Comparison of ENCODE assay signal across 8 cellular contexts in the genomic region with DNA sequence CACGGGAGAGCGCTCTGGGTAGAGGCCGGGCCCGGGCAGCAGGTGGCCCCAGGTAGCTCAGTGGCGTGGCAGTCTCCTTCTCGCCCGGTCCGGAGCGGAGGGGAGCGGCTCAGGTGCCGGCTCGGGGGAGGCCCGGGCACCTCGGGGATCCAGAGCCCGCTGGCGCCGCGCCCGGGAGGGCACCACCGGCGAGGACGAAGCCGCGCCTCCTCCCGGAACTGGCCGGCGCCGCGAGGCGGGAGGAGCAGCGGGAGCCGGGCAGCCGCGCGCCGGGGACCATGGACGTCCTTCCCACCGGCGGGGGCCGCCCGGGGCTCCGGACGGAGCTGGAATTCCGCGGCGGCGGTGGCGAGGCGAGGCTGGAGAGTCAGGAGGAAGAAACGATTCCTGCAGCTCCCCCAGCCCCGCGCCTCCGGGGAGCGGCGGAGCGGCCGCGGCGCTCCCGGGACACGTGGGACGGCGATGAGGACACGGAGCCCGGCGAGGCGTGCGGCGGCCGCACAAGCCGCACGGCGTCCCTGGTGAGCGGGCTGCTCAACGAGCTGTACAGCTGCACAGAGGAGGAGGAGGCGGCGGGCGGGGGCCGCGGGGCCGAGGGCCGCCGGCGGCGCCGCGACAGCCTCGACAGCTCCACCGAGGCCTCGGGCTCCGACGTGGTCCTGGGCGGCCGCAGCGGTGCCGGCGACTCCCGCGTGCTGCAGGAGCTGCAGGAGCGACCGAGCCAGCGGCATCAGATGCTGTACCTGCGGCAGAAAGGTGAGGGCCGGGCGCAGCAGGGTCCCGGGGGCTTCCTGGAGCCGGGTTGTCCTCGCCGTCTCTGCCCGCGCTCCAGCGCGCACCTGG. TPM values are rescaled to one million over a fixed set of nuclear protein-coding genes. Genes with fewer than 3 reads are reported as not detected.
DNase-seq lines count a peak whose midpoint lies in the region; ATAC-seq and TF ChIP-seq lines count a peak whose summit lies in the region.

No MANE protein-coding gene starts in this region.

- DNase-seq in CD1c-positive myeloid dendritic cell (ENCODE audit: extremely low spot score) (peak; percentile 55), NCI-H2227 treated with DMSO at 0.1 percent for 48 hours (lab: John Stamatoyannopoulos, UW) (peak; percentile 21), hepatic stellate cell (ENCODE audit: low spot score) (peak; percentile 18), retinal pigment epithelial cell (ENCODE audit: low read depth) (no peak)
- peak in 1 of 2 donors; percentile 26 for DNase-seq in activated naive CD4-positive, alpha-beta T cell treated with anti-CD3 and anti-CD28 coated beads, Interleukin-2, amount 50 U/mL, for 72 hours (ENCODE audit: low spot score in 2 of 2)

- no peak overlapping the region for H3K27ac Mint-ChIP-seq in activated naive CD4-positive, alpha-beta T cell treated with anti-CD3 and anti-CD28 coated beads, Interleukin-2, amount 50 U/mL, for 72 hours

- peaks cover 7 to 9% of the 10 kb centered on the region in 2 donors for H3K9me3 Mint-ChIP-seq in activated naive CD4-positive, alpha-beta T cell treated with anti-CD3 and anti-CD28 coated beads, Interleukin-2, amount 50 U/mL, for 72 hours

- ATAC-seq in GM21390 (IDR thresholded peaks at IDR 0.05; ENCODE audit: unreplicated experiment) (peak; percentile 47), GM21825 (IDR thresholded peaks at IDR 0.05; ENCODE audit: unreplicated experiment) (no peak), HG03378 (IDR thresholded peaks at IDR 0.05; ENCODE audit: unreplicated experiment) (no peak)
- ATAC-seq in activated naive CD4-positive, alpha-beta T cell treated with anti-CD3 and anti-CD28 coated beads, Interleukin-2, amount 50 U/mL, for 72 hours: peak; percentile 66 to 74

- H3K4me3 ChIP-seq in retinal pigment epithelial cell (ENCODE audit: low read length): peak overlapping the region; percentile 63

- peaks cover 14 to 27% of the 10 kb centered on the region in 2 donors for H3K36me3 Mint-ChIP-seq in activated naive CD4-positive, alpha-beta T cell treated with anti-CD3 and anti-CD28 coated beads, Interleukin-2, amount 50 U/mL, for 72 hours

- TF ChIP-seq CTCF in retinal pigment epithelial cell (conservative IDR thresholded peaks at IDR 0.05; ENCODE audit: low read depth, low read length): no peak

RNA-seq across cellular contexts. Expression of a gene that starts 21.5 kb away (rescaled TPM):
- total RNA-seq in activated naive CD4-positive, alpha-beta T cell treated with anti-CD3 and anti-CD28 coated beads, Interleukin-2, amount 50 U/mL, for 72 hours: 10 to 100 TPM; 21.5 to 26.8 TPM

RNA-seq across cellular contexts. Expression of a gene that starts 43.7 kb away (rescaled TPM):
- under 1 TPM; 0.27 to 0.41 TPM for total RNA-seq in activated naive CD4-positive, alpha-beta T cell treated with anti-CD3 and anti-CD28 coated beads, Interleukin-2, amount 50 U/mL, for 72 hours

Comparison
In these comparisons a context has a peak if more than half of its experiments do, and no peak if none do; other contexts are left out.
1. ATAC-seq: peak in GM21390 (single experiment) and activated naive CD4-positive, alpha-beta T cell treated with anti-CD3 and anti-CD28 coated beads, Interleukin-2, amount 50 U/mL, for 72 hours (2 of 2); none in GM21825 (single experiment) and HG03378 (single experiment).